Comparison of ENCODE assay signal across 10 cellular contexts in genomic region chr7:28151965-28152364, GRCh38. TPM values are rescaled to one million over a fixed set of nuclear protein-coding genes. Genes with fewer than 3 reads are reported as not detected.
A peak's percentile ranks its signal among the peaks of the same experiment; 100 is the strongest.
DNase-seq lines count a peak whose midpoint lies in the region; ATAC-seq and TF ChIP-seq lines count a peak whose summit lies in the region.
"Had no signal": no experiment of that assay in that cellular context is flagged by ENCODE, and none has a peak within 500 bp of the region (broad histone marks: within the 10 kb centered on the region; RNA-seq: fewer than 3 reads in every experiment).

No MANE protein-coding gene starts in this region.

- peak overlapping the region; percentile 11 for H3K4me2 ChIP-seq in PC-3 (ENCODE audit: low read length)
- H3K4me2 ChIP-seq in fibroblast of lung (ENCODE audit: extremely low read depth, insufficient read depth, low read length) = no peak overlapping the region

- H3K27me3 ChIP-seq in CD4-positive, CD25-positive, alpha-beta regulatory T cell (ENCODE audit: control insufficient read depth, insufficient read depth, low read length) = no peaks in the 10 kb centered on the region
- H3K27me3 ChIP-seq in PC-3 (ENCODE audit: low read length) (no peaks in the 10 kb centered on the region), fibroblast of lung (ENCODE audit: control insufficient read depth, insufficient read depth, low read length) (no peaks in the 10 kb centered on the region), suprapubic skin (no peaks in the 10 kb centered on the region), H7 (ENCODE audit: control insufficient read depth, insufficient read depth, low read length) (no peaks in the 10 kb centered on the region)

- no peaks in the 10 kb centered on the region for H3K9me3 Mint-ChIP-seq in CD4-positive, CD25-positive, alpha-beta regulatory T cell

- CTCF ChIA-PET in PC-3 (lab: Charles Lee) = no interaction called here

- no peaks in the 10 kb centered on the region for H3F3A ChIP-seq in PC-3 (ENCODE audit: low read length, unreplicated experiment)

- H3K4me3 Mint-ChIP-seq in CD4-positive, CD25-positive, alpha-beta regulatory T cell = peak overlapping the region; percentile 40 to 82 (median 67)

- H4K20me1 ChIP-seq in PC-3 (ENCODE audit: low read length) (no peaks in the 10 kb centered on the region), fibroblast of lung (ENCODE audit: control insufficient read depth, extremely low read depth, insufficient read depth, low read length) (no peaks in the 10 kb centered on the region)

- H3K27ac Mint-ChIP-seq in CD4-positive, CD25-positive, alpha-beta regulatory T cell = peak overlapping the region; percentile 79 to 95 (median 90)

- BruUV-seq in PC-3 (replicated peaks; lab: Mats Ljungman, UMichigan) = no TSS peak

- H3K4me1 Mint-ChIP-seq in CD4-positive, CD25-positive, alpha-beta regulatory T cell = peaks cover 24 to 56% (median 44%) of the 10 kb centered on the region in 4 donors

- H3K36me3 Mint-ChIP-seq in CD4-positive, CD25-positive, alpha-beta regulatory T cell = peaks cover 13% of the 10 kb centered on the region

- peak in 2 of 3 donors; percentile 67 to 74 for DNase-seq in CD4-positive, CD25-positive, alpha-beta regulatory T cell
- peak; percentile 34 for DNase-seq in GM20000 (ENCODE audit: low spot score)
- DNase-seq in PC-3 = peak; percentile 60
- DNase-seq in fibroblast of lung (ENCODE audit: low read depth in 2 of 2) = peak; percentile 65 to 78
- no peak for DNase-seq in suprapubic skin (ENCODE audit: low spot score in 2 of 2)
- DNase-seq in 8988T = no peak
- no peak for DNase-seq in H7
- no peak for DNase-seq in activated CD4-positive, alpha-beta T cell treated with anti-CD3 and anti-CD28 coated beads, Interleukin-2, amount 50 U/mL, for 1 hour
- DNase-seq: activated CD4-positive, CD25-positive, alpha-beta regulatory T cell treated with anti-CD3 and anti-CD28 coated beads, Interleukin-2, amount 50 U/mL, for 72 hours; NCI-H1694 had no signal

- H3K27ac ChIP-seq in CD4-positive, CD25-positive, alpha-beta regulatory T cell (ENCODE audit: insufficient read depth, low read length, poor library complexity, severe bottlenecking) = peak overlapping the region; percentile 83
- peak overlapping the region; percentile 65 for H3K27ac ChIP-seq in PC-3 (ENCODE audit: low read length)
- no peak overlapping the region for H3K27ac ChIP-seq in fibroblast of lung (ENCODE audit: insufficient read depth, low read length)
- no peak overlapping the region for H3K27ac ChIP-seq in suprapubic skin

- no peak overlapping the region for H3K9ac ChIP-seq in PC-3 (ENCODE audit: low read length)
- no peak overlapping the region for H3K9ac ChIP-seq in fibroblast of lung (ENCODE audit: insufficient read depth, low read length)

- H3K27me3 Mint-ChIP-seq in CD4-positive, CD25-positive, alpha-beta regulatory T cell = no peaks in the 10 kb centered on the region

- H3K79me2 ChIP-seq in PC-3 (ENCODE audit: low read length) = 0 out of 2 replicates have a peak, but pooled peaks cover 4% of the 10 kb centered on the region
- H3K79me2 ChIP-seq in fibroblast of lung (ENCODE audit: control insufficient read depth, insufficient read depth, low read length) = no peaks in the 10 kb centered on the region

- H3K4me3 ChIP-seq in CD4-positive, CD25-positive, alpha-beta regulatory T cell (ENCODE audit: low read depth, low read length) = peak overlapping the region; percentile 80
- H3K4me3 ChIP-seq in PC-3 (ENCODE audit: low read length) (no peak overlapping the region), fibroblast of lung (replicated peaks in 1 of 4; ENCODE audit: control extremely low read depth in 1 of 4, insufficient read depth in 1 of 4, low read depth in 3 of 4, low read length in 4 of 4) (peak overlapping the region in 1 of 4 experiments; percentile 17), suprapubic skin (no peak overlapping the region), H7 (ENCODE audit: insufficient read depth, low read depth, low read length) (no peak overlapping the region)

- POLR2A ChIA-PET in PC-3 (lab: Charles Lee; ENCODE audit: unreplicated experiment) = interaction anchor here (0.5 to 0.7 kb wide), 2 partner anchors 9 to 14 kb away, joined by 3 to 6 read pairs; no protein-coding TSS in a partner anchor

- TF ChIP-seq POLR2A in suprapubic skin (IDR thresholded peaks at IDR 0.05) = no peak

- H2AFZ ChIP-seq in PC-3 (ENCODE audit: low read length) (peak overlapping the region; percentile 29; the same call in 1 of the 2 replicates), fibroblast of lung (ENCODE audit: low read length) (no peak overlapping the region)

- H3K9me2 ChIP-seq in PC-3 (replicated peaks; ENCODE audit: low read length) = no peaks in the 10 kb centered on the region

- intact Hi-C loops in PC-3 (cut with micrococcal nuclease) = no loop called here

- H3K4me1 ChIP-seq in CD4-positive, CD25-positive, alpha-beta regulatory T cell (ENCODE audit: control insufficient read depth, insufficient read depth, low read length, poor library complexity, severe bottlenecking) = peaks cover 42% of the 10 kb centered on the region
- H3K4me1 ChIP-seq in PC-3 (ENCODE audit: insufficient read depth, low read length) (peaks cover 38% of the 10 kb centered on the region), fibroblast of lung (ENCODE audit: control insufficient read depth, extremely low read depth, insufficient read depth, low read length) (peaks cover 11% of the 10 kb centered on the region), suprapubic skin (peaks cover 19% of the 10 kb centered on the region)

- no peaks in the 10 kb centered on the region for H3K36me3 ChIP-seq in CD4-positive, CD25-positive, alpha-beta regulatory T cell (ENCODE audit: control insufficient read depth, insufficient read depth, low read length)
- H3K36me3 ChIP-seq in PC-3 (ENCODE audit: low read depth, low read length) (no peaks in the 10 kb centered on the region), fibroblast of lung (ENCODE audit: control insufficient read depth, insufficient read depth, low read length) (no peaks in the 10 kb centered on the region), suprapubic skin (no peaks in the 10 kb centered on the region), H7 (replicated peaks; ENCODE audit: control insufficient read depth, insufficient read depth, low read length) (no peaks in the 10 kb centered on the region)

- TF ChIP-seq CTCF in GM20000 (IDR thresholded peaks at IDR 0.05; ENCODE audit: extremely low read depth, missing control alignments) = no peak
- no peak for TF ChIP-seq CTCF in PC-3 (conservative IDR thresholded peaks at IDR 0.05; ENCODE audit: low read depth, low read length)
- TF ChIP-seq CTCF in fibroblast of lung (conservative IDR thresholded peaks at IDR 0.05 in 1 of 2, IDR thresholded peaks at IDR 0.05 in 1 of 2; ENCODE audit: low read depth in 1 of 2, low read length in 2 of 2) = no peak
- TF ChIP-seq CTCF in suprapubic skin (IDR thresholded peaks at IDR 0.05) = no peak

- WGBS in suprapubic skin = 87% methylated on average over 4 of the region's 4 CpGs

- ATAC-seq in CD4-positive, CD25-positive, alpha-beta regulatory T cell (ENCODE audit: low read depth in 2 of 2) = peak; percentile 81 to 84
- ATAC-seq in PC-3 = peak; percentile 33

- TF ChIP-seq EP300 in suprapubic skin (IDR thresholded peaks at IDR 0.05) = no peak

- H3K9me3 ChIP-seq in CD4-positive, CD25-positive, alpha-beta regulatory T cell (ENCODE audit: control insufficient read depth in 2 of 2, low read length in 2 of 2) = no peaks in the 10 kb centered on the region
- H3K9me3 ChIP-seq in PC-3 (ENCODE audit: low read length) (no peaks in the 10 kb centered on the region), fibroblast of lung (ENCODE audit: control insufficient read depth, insufficient read depth, low read depth, low read length) (no peaks in the 10 kb centered on the region), suprapubic skin (no peaks in the 10 kb centered on the region)

RNA-seq across cellular contexts. Expression of gene JAZF1, which starts 28.6 kb away (rescaled TPM):
- 30.7 TPM for total RNA-seq in CD4-positive, CD25-positive, alpha-beta regulatory T cell
- polyA plus RNA-seq in CD4-positive, CD25-positive, alpha-beta regulatory T cell = 10 to 100 TPM in 1 of 4 donors, 1 to 10 TPM in 3; 6.4 to 13.3 (median 7.5) TPM
- 2.2 and 2.3 TPM in 2 replicates for total RNA-seq in PC-3 (2014; rRNA removed)
- total RNA-seq in fibroblast of lung = 4.6 and 9.1 TPM in 2 replicates
- 6.0 and 9.3 TPM in 2 replicates for polyA plus RNA-seq in fibroblast of lung
- 13.6 and 25.3 TPM in 2 replicates for polyA plus RNA-seq in fibroblast of lung (2012)
- polyA minus RNA-seq in fibroblast of lung (ENCODE audit: low replicate concordance) = 21.6 and 22.8 TPM in 2 replicates
- 1 to 10 TPM; 5.0 to 8.4 (median 7.4) TPM for total RNA-seq in suprapubic skin
- 11.3 and 13.5 TPM in 2 replicates for total RNA-seq in H7 (2014; rRNA removed; shearing (Covaris generic))

Comparison
In these comparisons a context has a peak if more than half of its experiments do, and no peak if none do; other contexts are left out.
1. DNase-seq: peak in CD4-positive, CD25-positive, alpha-beta regulatory T cell (2 of 3), GM20000 (single experiment), PC-3 (single experiment) and fibroblast of lung (2 of 2); none in suprapubic skin (0 of 2), 8988T (single experiment), H7 (single experiment) and activated CD4-positive, alpha-beta T cell treated with anti-CD3 and anti-CD28 coated beads, Interleukin-2, amount 50 U/mL, for 1 hour (single experiment).
2. H3K27ac ChIP-seq: peak in CD4-positive, CD25-positive, alpha-beta regulatory T cell (single experiment) and PC-3 (single experiment); none in fibroblast of lung (single experiment) and suprapubic skin (single experiment).